Comparison of ENCODE assay signal across 9 cellular contexts in genomic region chr3:27431116-27431515, GRCh38. TPM values are rescaled to one million over a fixed set of nuclear protein-coding genes. Genes with fewer than 3 reads are reported as not detected.
DNase-seq lines count a peak whose midpoint lies in the region; ATAC-seq and TF ChIP-seq lines count a peak whose summit lies in the region.
"Had no signal": no experiment of that assay in that cellular context is flagged by ENCODE, and none has a peak within 500 bp of the region (broad histone marks: within the 10 kb centered on the region; RNA-seq: fewer than 3 reads in every experiment).

No MANE protein-coding gene starts in this region.

- TF ChIP-seq POLR2A in erythroblast (IDR thresholded peaks at IDR 0.05; ENCODE audit: low read length): no peak

- H3K4me3 ChIP-seq in H7 (ENCODE audit: insufficient read depth, low read depth, low read length): no peak overlapping the region

- H3K36me3 ChIP-seq in H7 (replicated peaks; ENCODE audit: control insufficient read depth, insufficient read depth, low read length): peaks cover 18% of the 10 kb centered on the region

- DNase-seq in GM04504 (ENCODE audit: low read depth) (peak; percentile 98), T1000 (lab: John Stamatoyannopoulos, UW) (peak; percentile 51), foreskin melanocyte (peak; percentile 39), renal cortical epithelial cell (ENCODE audit: low read depth) (peak; percentile 96), erythroblast (lab: John Stamatoyannopoulos, UW) (no peak), H7 (no peak), SKM-1 treated with dmso at 0.1 percent for 144 hours (lab: John Stamatoyannopoulos, UW; ENCODE audit: unreplicated experiment) (no peak)
- DNase-seq: NCI-H2107 had no signal

- ATAC-seq in GM21717 (IDR thresholded peaks at IDR 0.05; ENCODE audit: unreplicated experiment): no peak

- H3K27me3 ChIP-seq in H7 (ENCODE audit: control insufficient read depth, insufficient read depth, low read length): no peaks in the 10 kb centered on the region

RNA-seq across cellular contexts. Expression of gene SLC4A7, which starts 53.1 kb away (rescaled TPM):
- total RNA-seq in renal cortical epithelial cell: 105 and 195 TPM in 2 replicates
- total RNA-seq in H7 (2014; rRNA removed; shearing (Covaris generic)): 61.1 and 112 TPM in 2 replicates

Comparison
In these comparisons a context has a peak if more than half of its experiments do, and no peak if none do; other contexts are left out.
1. DNase-seq: peak in GM04504 (single experiment), T1000 (single experiment), foreskin melanocyte (single experiment) and renal cortical epithelial cell (single experiment); none in erythroblast (0 of 2), H7 (single experiment) and SKM-1 treated with dmso at 0.1 percent for 144 hours (single experiment).